ENCODE assay signal across 23 cellular contexts in the genomic region with DNA sequence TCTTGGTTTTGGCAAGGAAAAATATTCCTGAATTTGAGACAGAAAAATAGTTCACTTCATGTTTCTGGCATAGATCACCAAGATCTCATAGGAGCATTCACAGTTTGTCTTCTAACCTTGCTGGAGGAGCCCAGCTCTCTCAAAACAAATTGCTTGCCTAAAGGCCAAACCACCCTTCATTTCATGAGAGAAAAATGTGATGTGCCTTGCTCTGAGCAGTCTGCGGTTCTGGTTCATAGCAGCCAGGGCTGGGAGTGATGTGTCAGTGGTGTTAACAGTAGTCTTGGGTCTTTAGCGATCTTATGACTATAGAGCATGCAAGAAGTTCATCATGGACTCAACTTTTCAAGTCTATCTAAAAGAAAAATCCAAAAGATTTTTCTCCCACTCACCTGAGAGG.
"Had no signal": no experiment of that assay in that cellular context is flagged by ENCODE, and none has a peak within 500 bp of the region (broad histone marks: within the 10 kb centered on the region; RNA-seq: fewer than 3 reads in every experiment).

No MANE protein-coding gene starts in this region.

- H3K36me3 ChIP-seq: cardiac muscle cell, right lobe of liver had no signal

- H3K9me3 ChIP-seq: psoas muscle, right lobe of liver, upper lobe of right lung had no signal

- H3K4me3 Mint-ChIP-seq: activated naive CD4-positive, alpha-beta T cell treated with anti-CD3 and anti-CD28 coated beads, Interleukin-2, amount 10 ng/mL, durations not matched to agents 7 days and 5 days; activated naive CD8-positive, alpha-beta T cell treated with anti-CD3 and anti-CD28 coated beads, Interleukin-2, amount 50 U/mL, for 24 hours; effector memory CD8-positive, alpha-beta T cell; neural crest cell; stimulated activated naive B cell treated with anti-CD40 and anti-IgM and Interleukin-4, amounts not matched to agents 10 μg/mL and 1 μg/mL and 100 μg/mL, for 72 hours had no signal

- H3K27me3 Mint-ChIP-seq: activated naive CD4-positive, alpha-beta T cell treated with anti-CD3 and anti-CD28 coated beads, Interleukin-2, amount 10 ng/mL, durations not matched to agents 7 days and 5 days; activated naive CD8-positive, alpha-beta T cell treated with anti-CD3 and anti-CD28 coated beads, Interleukin-2, amount 50 U/mL, for 24 hours; effector memory CD8-positive, alpha-beta T cell; stimulated activated naive B cell treated with anti-CD40 and anti-IgM and Interleukin-4, amounts not matched to agents 10 μg/mL and 1 μg/mL and 100 μg/mL, for 72 hours had no signal

- H3K4me3 ChIP-seq: ascending aorta, cardiac muscle cell, lung, psoas muscle, right lobe of liver, upper lobe of right lung had no signal

- H3K9me3 Mint-ChIP-seq: activated naive CD4-positive, alpha-beta T cell treated with anti-CD3 and anti-CD28 coated beads, Interleukin-2, amount 10 ng/mL, durations not matched to agents 7 days and 5 days; activated naive CD8-positive, alpha-beta T cell treated with anti-CD3 and anti-CD28 coated beads, Interleukin-2, amount 50 U/mL, for 24 hours; effector memory CD8-positive, alpha-beta T cell had no signal

- H3K4me1 ChIP-seq: ascending aorta, psoas muscle, right lobe of liver, upper lobe of right lung had no signal

- H3K4me1 Mint-ChIP-seq: activated naive CD4-positive, alpha-beta T cell treated with anti-CD3 and anti-CD28 coated beads, Interleukin-2, amount 10 ng/mL, durations not matched to agents 7 days and 5 days; activated naive CD8-positive, alpha-beta T cell treated with anti-CD3 and anti-CD28 coated beads, Interleukin-2, amount 50 U/mL, for 24 hours; stimulated activated naive B cell treated with anti-CD40 and anti-IgM and Interleukin-4, amounts not matched to agents 10 μg/mL and 1 μg/mL and 100 μg/mL, for 72 hours had no signal

- H3K27ac ChIP-seq: cardiac muscle cell, psoas muscle, right lobe of liver, upper lobe of right lung had no signal

- H3K27me3 ChIP-seq: ascending aorta, cardiac muscle cell, right lobe of liver, upper lobe of right lung had no signal

- ATAC-seq: activated naive CD8-positive, alpha-beta T cell treated with anti-CD3 and anti-CD28 coated beads, Interleukin-2, amount 50 U/mL, for 24 hours; effector memory CD8-positive, alpha-beta T cell; left lobe of liver; psoas muscle; right lobe of liver; stimulated activated naive B cell treated with anti-CD40 and anti-IgM and Interleukin-4, amounts not matched to agents 10 μg/mL and 1 μg/mL and 100 μg/mL, for 72 hours; upper lobe of right lung had no signal

- DNase-seq: activated CD4-positive, alpha-beta T cell treated with anti-CD3 and anti-CD28 coated beads, Interleukin-2, amount 50 U/mL, for 1 hour; activated CD4-positive, CD25-positive, alpha-beta regulatory T cell treated with anti-CD3 and anti-CD28 coated beads, Interleukin-2, amount 50 U/mL, for 72 hours; activated CD8-positive, alpha-beta memory T cell treated with anti-CD3 and anti-CD28 coated beads, Interleukin-2, amount 50 U/mL, for 48 hours; activated effector memory CD4-positive, alpha-beta T cell treated with Interleukin-2 at 50 U/mL for 16 hours; activated naive CD4-positive, alpha-beta T cell treated with anti-CD3 and anti-CD28 coated beads, Interleukin-2, amount 10 ng/mL, durations not matched to agents 7 days and 5 days; activated naive CD8-positive, alpha-beta T cell treated with anti-CD3 and anti-CD28 coated beads, Interleukin-2, amount 50 U/mL, for 24 hours; activated T-cell treated with anti-CD3 and anti-CD28 coated beads, Interleukin-2, amount 50 U/mL, for 48 hours; effector memory CD8-positive, alpha-beta T cell; foreskin melanocyte; hypothalamus; islet precursor cell; psoas muscle; right lobe of liver; stimulated activated CD4-positive, alpha-beta T cell treated with anti-CD3 and anti-CD28 coated beads, Interleukin-4, amount 100 ng/mL, for 4 hours; stimulated activated naive B cell treated with anti-CD40 and anti-IgM and Interleukin-4, amounts not matched to agents 10 μg/mL and 1 μg/mL and 100 μg/mL, for 72 hours; T-helper 1 cell; T1000; upper lobe of right lung had no signal

- H3K27ac Mint-ChIP-seq: activated naive CD4-positive, alpha-beta T cell treated with anti-CD3 and anti-CD28 coated beads, Interleukin-2, amount 10 ng/mL, durations not matched to agents 7 days and 5 days; activated naive CD8-positive, alpha-beta T cell treated with anti-CD3 and anti-CD28 coated beads, Interleukin-2, amount 50 U/mL, for 24 hours; stimulated activated naive B cell treated with anti-CD40 and anti-IgM and Interleukin-4, amounts not matched to agents 10 μg/mL and 1 μg/mL and 100 μg/mL, for 72 hours had no signal
